In the genomic region with DNA sequence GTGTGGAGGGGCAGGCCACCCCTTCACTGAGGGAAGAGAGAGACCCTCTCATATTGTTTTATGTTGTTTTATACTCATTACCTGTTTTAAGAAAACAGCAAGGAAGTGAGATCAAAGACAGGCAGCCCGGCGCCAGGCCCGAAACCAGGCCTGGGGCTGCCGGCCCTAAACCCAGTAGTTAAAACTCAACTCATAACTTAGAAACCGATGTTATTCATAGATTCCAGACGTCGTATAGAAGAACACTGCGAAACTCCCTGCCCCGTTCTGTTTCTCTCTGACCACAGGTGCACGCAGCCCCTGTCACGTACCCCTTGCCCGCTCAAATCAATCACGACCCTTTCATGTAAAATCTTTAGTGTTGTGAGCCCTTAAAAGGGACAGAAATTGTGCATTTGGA, we compare ENCODE assay signal across 12 cellular contexts. TPM values are rescaled to one million over a fixed set of nuclear protein-coding genes. Genes with fewer than 3 reads are reported as not detected.
DNase-seq lines count a peak whose midpoint lies in the region; ATAC-seq and TF ChIP-seq lines count a peak whose summit lies in the region.
"Not testable (repeated sequence)": the region's sequence is repeated elsewhere in the genome, so short reads cannot be mapped to it uniquely, and the experiment has no call there.
"Had no signal": no experiment of that assay in that cellular context is flagged by ENCODE, and none has a peak within 500 bp of the region (broad histone marks: within the 10 kb centered on the region; RNA-seq: fewer than 3 reads in every experiment).

No MANE protein-coding gene starts in this region.

- H3K36me3 Mint-ChIP-seq in T-helper 2 cell treated with Interferon-gamma antibody and Interleukin-4, amounts not matched to agents 5 μg/mL and 100 μg/mL, for 36 hours (ENCODE audit: low read depth); activated CD8-positive, alpha-beta memory T cell treated with anti-CD3 and anti-CD28 coated beads, Interleukin-2, amount 10 ng/mL, durations not matched to agents 7 days and 5 days; endodermal cell (ENCODE audit: low read depth); nephron progenitor cell (ENCODE audit: low read depth): not testable (repeated sequence)

- not testable (repeated sequence) for H3K9me2 ChIP-seq in MM.1S (replicated peaks; ENCODE audit: insufficient read depth, low read length)

- H3K4me2 ChIP-seq in MM.1S (ENCODE audit: low read depth, low read length): peak overlapping the region; percentile 57

- H2AFZ ChIP-seq in MM.1S (ENCODE audit: low read length): peak overlapping the region; percentile 69

- not testable (repeated sequence) for H3K79me2 ChIP-seq in MM.1S (ENCODE audit: low read length)

- not testable (repeated sequence) for H3K27me3 ChIP-seq in MM.1S (replicated peaks; ENCODE audit: insufficient read depth, low read length); endodermal cell (ENCODE audit: control insufficient read depth, insufficient read depth, low read length, poor library complexity, severe bottlenecking); spleen (replicated peaks in 1 of 7)

- H3K36me3 ChIP-seq in MM.1S (replicated peaks; ENCODE audit: insufficient read depth, low read length); endodermal cell (ENCODE audit: control insufficient read depth, insufficient read depth, low read length); spleen: not testable (repeated sequence)

- not testable (repeated sequence) for H3K27ac Mint-ChIP-seq in T-helper 2 cell treated with Interferon-gamma antibody and Interleukin-4, amounts not matched to agents 5 μg/mL and 100 μg/mL, for 36 hours; activated CD8-positive, alpha-beta memory T cell treated with anti-CD3 and anti-CD28 coated beads, Interleukin-2, amount 10 ng/mL, durations not matched to agents 7 days and 5 days; endodermal cell
- H3K27ac Mint-ChIP-seq in nephron progenitor cell: peak overlapping the region; percentile 8

- not testable (repeated sequence) for H4K20me1 ChIP-seq in MM.1S (ENCODE audit: insufficient read depth, low read length)

- ATAC-seq in activated CD8-positive, alpha-beta memory T cell treated with anti-CD3 and anti-CD28 coated beads, Interleukin-2, amount 10 ng/mL, durations not matched to agents 7 days and 5 days: not testable (repeated sequence)

- H3K4me3 Mint-ChIP-seq in T-helper 2 cell treated with Interferon-gamma antibody and Interleukin-4, amounts not matched to agents 5 μg/mL and 100 μg/mL, for 36 hours; activated CD8-positive, alpha-beta memory T cell treated with anti-CD3 and anti-CD28 coated beads, Interleukin-2, amount 10 ng/mL, durations not matched to agents 7 days and 5 days; endodermal cell; nephron progenitor cell: not testable (repeated sequence)

- peaks cover 10% of the 10 kb centered on the region for H3K4me1 ChIP-seq in MM.1S (ENCODE audit: low read length)
- not testable (repeated sequence) for H3K4me1 ChIP-seq in endodermal cell (ENCODE audit: control insufficient read depth, insufficient read depth, low read length); spleen

- WGBS in endodermal cell (ENCODE audit: insufficient coverage in 1 of 2, insufficient read length in 1 of 2), 2 experiments: 83 to 85% methylated on average over 7 to 13 of the region's 13 CpGs
- 76 to 89% (median 88%) methylated on average over 13 of the region's 13 CpGs for WGBS in spleen, 5 donors

- DNase-seq in GM12865 (ENCODE audit: low read depth) (peak; percentile 80), MM.1S (peak; percentile 66), endodermal cell (peak; percentile 38), spleen (peak; percentile 17)
- DNase-seq in T-helper 2 cell treated with Interferon-gamma antibody and Interleukin-4, amounts not matched to agents 5 μg/mL and 100 μg/mL, for 36 hours (ENCODE audit: low spot score): peak; percentile 2
- DNase-seq in activated CD8-positive, alpha-beta memory T cell treated with anti-CD3 and anti-CD28 coated beads, Interleukin-2, amount 10 ng/mL, durations not matched to agents 7 days and 5 days: peak; percentile 1
- not testable (repeated sequence) for DNase-seq in nephron progenitor cell

- not testable (repeated sequence) for H3K9me3 ChIP-seq in MM.1S (replicated peaks; ENCODE audit: insufficient read depth, low read length); endodermal cell (ENCODE audit: control insufficient read depth, low read length); spleen

- peak overlapping the region; percentile 88 for H3K27ac ChIP-seq in MM.1S (ENCODE audit: low read length)
- H3K27ac ChIP-seq in endodermal cell (ENCODE audit: low read depth, low read length); spleen: not testable (repeated sequence)

- not testable (repeated sequence) for H3K27me3 Mint-ChIP-seq in T-helper 2 cell treated with Interferon-gamma antibody and Interleukin-4, amounts not matched to agents 5 μg/mL and 100 μg/mL, for 36 hours (ENCODE audit: low read depth); activated CD8-positive, alpha-beta memory T cell treated with anti-CD3 and anti-CD28 coated beads, Interleukin-2, amount 10 ng/mL, durations not matched to agents 7 days and 5 days
- H3K27me3 Mint-ChIP-seq in endodermal cell (ENCODE audit: insufficient read depth) (peaks cover 17% of the 10 kb centered on the region), nephron progenitor cell (ENCODE audit: low read depth, poor library complexity) (peaks cover 41% of the 10 kb centered on the region)

- not testable (repeated sequence) for H3K4me3 ChIP-seq in GM12865 (ENCODE audit: low read depth, low read length); MM.1S (ENCODE audit: low read length); endodermal cell (ENCODE audit: low read length); spleen

- CTCF ChIA-PET in activated CD8-positive, alpha-beta memory T cell treated with anti-CD3 and anti-CD28 coated beads, Interleukin-2, amount 10 ng/mL, durations not matched to agents 7 days and 5 days (lab: Charles Lee): not testable (repeated sequence)

- not testable (repeated sequence) for TF ChIP-seq POLR2A in spleen (IDR thresholded peaks at IDR 0.05)

- H3F3A ChIP-seq in MM.1S (ENCODE audit: insufficient read depth, low read length): peaks cover 11% of the 10 kb centered on the region

- intact Hi-C loops in spleen (cut with DNase I; ENCODE audit: low total_unique reads): not testable (repeated sequence)

- H3K9ac ChIP-seq in MM.1S (ENCODE audit: low read length): peak overlapping the region; percentile 60
- H3K9ac ChIP-seq in endodermal cell (ENCODE audit: extremely low read depth, low read length, poor library complexity, severe bottlenecking): not testable (repeated sequence)

- not testable (repeated sequence) for H3K4me1 Mint-ChIP-seq in T-helper 2 cell treated with Interferon-gamma antibody and Interleukin-4, amounts not matched to agents 5 μg/mL and 100 μg/mL, for 36 hours (ENCODE audit: low read depth); activated CD8-positive, alpha-beta memory T cell treated with anti-CD3 and anti-CD28 coated beads, Interleukin-2, amount 10 ng/mL, durations not matched to agents 7 days and 5 days
- H3K4me1 Mint-ChIP-seq in endodermal cell: peaks cover 36% of the 10 kb centered on the region
- H3K4me1 Mint-ChIP-seq in nephron progenitor cell: peaks cover 27% of the 10 kb centered on the region

- not testable (repeated sequence) for TF ChIP-seq CTCF in GM12865 (IDR thresholded peaks at IDR 0.05; ENCODE audit: insufficient read depth, low read depth, low read length, missing control alignments); MM.1S (IDR thresholded peaks at IDR 0.05; ENCODE audit: low read length); endodermal cell (conservative IDR thresholded peaks at IDR 0.05); nephron progenitor cell (IDR thresholded peaks at IDR 0.05); spleen (IDR thresholded peaks at IDR 0.05 in 8 of 11, conservative IDR thresholded peaks at IDR 0.05 in 3 of 11)

- not testable (repeated sequence) for H3K9me3 Mint-ChIP-seq in T-helper 2 cell treated with Interferon-gamma antibody and Interleukin-4, amounts not matched to agents 5 μg/mL and 100 μg/mL, for 36 hours; activated CD8-positive, alpha-beta memory T cell treated with anti-CD3 and anti-CD28 coated beads, Interleukin-2, amount 10 ng/mL, durations not matched to agents 7 days and 5 days (ENCODE audit: low read depth); endodermal cell; nephron progenitor cell

RNA-seq across cellular contexts. Expression of gene CRLF2, which starts 40.5 kb away (rescaled TPM):
- total RNA-seq in activated CD8-positive, alpha-beta memory T cell treated with anti-CD3 and anti-CD28 coated beads, Interleukin-2, amount 10 ng/mL, durations not matched to agents 7 days and 5 days: 1 to 10 TPM in 1 of 2 experiments, under 1 TPM in 1; 0.96 to 1.3 TPM
- not detected for total RNA-seq in endodermal cell
- not detected for polyA plus RNA-seq in endodermal cell (2013, experiment 1 of 2)
- not detected for polyA plus RNA-seq in endodermal cell (2013, experiment 2 of 2)
- total RNA-seq in spleen: under 1 TPM in 4 of 7 donors, not detected in 3; 0.26 to 0.98 (median 0.37) TPM
- polyA plus RNA-seq in spleen: 1 to 10 TPM in 1 of 3 donors, under 1 TPM in 1, not detected in 1; 0.55 to 1.8 TPM
- total RNA-seq: A673, GM23248, H7 had no signal
- polyA plus RNA-seq: AG04450; CD4-positive, alpha-beta memory T cell; GM23248 had no signal
